In genomic region chr10:21078410-21079329, GRCh38 we compare ENCODE assay signal across 8 cellular contexts.
DNase-seq lines count a peak whose midpoint lies in the region; ATAC-seq, FAIRE-seq and TF ChIP-seq lines count a peak whose summit lies in the region.

No MANE protein-coding gene starts in this region.

- H3K4me3 ChIP-seq in ACC112 (ENCODE audit: low read depth, low read length) (no peak overlapping the region), astrocyte (ENCODE audit: insufficient read depth, low read depth, low read length) (no peak overlapping the region), right cardiac atrium (ENCODE audit: low read length) (no peak overlapping the region), small intestine (ENCODE audit: low read depth in 1 of 2, low read length in 2 of 2) (no peak overlapping the region)

- H2AFZ ChIP-seq in ACC112 (ENCODE audit: low read length, unreplicated experiment) (peak overlapping the region; percentile 29), astrocyte (ENCODE audit: low read depth, low read length) (no peak overlapping the region)

- no peaks in the 10 kb centered on the region for H3K9me3 Mint-ChIP-seq in astrocyte (ENCODE audit: unreplicated experiment)

- intact Hi-C loops in right cardiac atrium (cut with DNase I): loop anchor here in 2 of 4 donors (2.0 kb wide), 1 partner anchor 190 kb away; no protein-coding TSS in a partner anchor

- H3K27me3 ChIP-seq in ACC112 (ENCODE audit: insufficient read depth, low read length) (no peaks in the 10 kb centered on the region), astrocyte (ENCODE audit: insufficient read depth, low read length) (peaks cover 7% of the 10 kb centered on the region), right cardiac atrium (ENCODE audit: control insufficient read depth, insufficient read depth) (no peaks in the 10 kb centered on the region), small intestine (ENCODE audit: control insufficient read depth in 2 of 2, insufficient read depth in 2 of 2, low read length in 2 of 2) (peaks cover 0 to 2% of the 10 kb centered on the region in 2 donors)

- H3K79me2 ChIP-seq in ACC112 (ENCODE audit: control insufficient read depth, insufficient read depth, low read length, unreplicated experiment) (no peaks in the 10 kb centered on the region), astrocyte (ENCODE audit: insufficient read depth, low read length) (no peaks in the 10 kb centered on the region)

- FAIRE-seq in astrocyte (lab: Jason Lieb, UNC): peak; percentile 74
- no peak for FAIRE-seq in small intestine (lab: Jason Lieb, UNC)

- H3K27me3 Mint-ChIP-seq in astrocyte (ENCODE audit: low read depth, unreplicated experiment): no peaks in the 10 kb centered on the region

- H3K9ac ChIP-seq in astrocyte (ENCODE audit: low read length): no peak overlapping the region

- 45% methylated on average over 6 of the region's 6 CpGs for whole genome bisulfite sequencing in right cardiac atrium
- 41 to 50% (median 48%) methylated on average over 6 of the region's 6 CpGs for WGBS in small intestine, 3 donors

- peaks cover 3% of the 10 kb centered on the region for H3K4me1 Mint-ChIP-seq in astrocyte (ENCODE audit: low read depth, unreplicated experiment)

- TF ChIP-seq CTCF in GM12874 (IDR thresholded peaks at IDR 0.05; ENCODE audit: insufficient read depth, low read depth, low read length) (peak; percentile 73), astrocyte (IDR thresholded peaks at IDR 0.05; ENCODE audit: insufficient read depth, low read depth, low read length) (peak; percentile 86)

- H3K4me2 ChIP-seq in astrocyte (ENCODE audit: low read length): no peak overlapping the region

- no peaks in the 10 kb centered on the region for H4K20me1 ChIP-seq in astrocyte (ENCODE audit: insufficient read depth, low read length)

- H3K9me3 ChIP-seq in astrocyte (ENCODE audit: insufficient read depth, low read depth, low read length) (no peaks in the 10 kb centered on the region), right cardiac atrium (ENCODE audit: control insufficient read depth, low read length) (no peaks in the 10 kb centered on the region), small intestine (ENCODE audit: control insufficient read depth, low read depth) (no peaks in the 10 kb centered on the region)

- H3K27ac Mint-ChIP-seq in astrocyte (ENCODE audit: unreplicated experiment): peak overlapping the region; percentile 45

- H3K27ac ChIP-seq in ACC112 (ENCODE audit: low read depth, low read length) (no peak overlapping the region), astrocyte (ENCODE audit: low read depth, low read length) (no peak overlapping the region), right cardiac atrium (ENCODE audit: low read length) (no peak overlapping the region), small intestine (ENCODE audit: low read depth in 1 of 2, low read length in 1 of 2) (no peak overlapping the region)

- H3K36me3 ChIP-seq in ACC112 (ENCODE audit: insufficient read depth, low read length) (no peaks in the 10 kb centered on the region), astrocyte (ENCODE audit: insufficient read depth, low read length) (no peaks in the 10 kb centered on the region), small intestine (ENCODE audit: control insufficient read depth in 2 of 2, insufficient read depth in 2 of 2, low read length in 2 of 2) (no peaks in the 10 kb centered on the region)

- H3K36me3 Mint-ChIP-seq in astrocyte (ENCODE audit: low read depth, unreplicated experiment): no peaks in the 10 kb centered on the region

- peaks cover 23% of the 10 kb centered on the region for H3K4me1 ChIP-seq in ACC112 (ENCODE audit: control insufficient read depth, insufficient read depth, low read length, unreplicated experiment)
- H3K4me1 ChIP-seq in astrocyte (ENCODE audit: insufficient read depth, low read length): no peaks in the 10 kb centered on the region
- H3K4me1 ChIP-seq in right cardiac atrium (ENCODE audit: control insufficient read depth, insufficient read depth, low read length): no peaks in the 10 kb centered on the region
- H3K4me1 ChIP-seq in small intestine (ENCODE audit: control insufficient read depth in 2 of 2, insufficient read depth in 1 of 2, low read depth in 1 of 2, low read length in 1 of 2): no peaks in the 10 kb centered on the region

- peak; percentile 59 for ATAC-seq in HG03280 (IDR thresholded peaks at IDR 0.05; ENCODE audit: unreplicated experiment)
- ATAC-seq in right cardiac atrium: peak; percentile 79 to 90
- ATAC-seq in HG03095 (IDR thresholded peaks at IDR 0.05; ENCODE audit: unreplicated experiment): no peak

- peak overlapping the region; percentile 31 for H3K4me3 Mint-ChIP-seq in astrocyte (ENCODE audit: unreplicated experiment)

- peak; percentile 64 for DNase-seq in NCI-H460 (ENCODE audit: extremely low read depth, low read depth)
- DNase-seq in astrocyte (ENCODE audit: low read depth): peak; percentile 23
- DNase-seq in right cardiac atrium: peak; percentile 64 to 76 (median 69)
- DNase-seq in small intestine: peak; percentile 63
